Comparison of ENCODE assay signal across 18 cellular contexts in genomic region chr10:77920495-77920894, GRCh38. TPM values are rescaled to one million over a fixed set of nuclear protein-coding genes. Genes with fewer than 3 reads are reported as not detected.
DNase-seq lines count a peak whose midpoint lies in the region; ATAC-seq and TF ChIP-seq lines count a peak whose summit lies in the region.
"Had no signal": no experiment of that assay in that cellular context is flagged by ENCODE, and none has a peak within 500 bp of the region (broad histone marks: within the 10 kb centered on the region; RNA-seq: fewer than 3 reads in every experiment).

No MANE protein-coding gene starts in this region.

- WGBS in mammary epithelial cell (ENCODE audit: low coverage, missing lambda C conversion rate): 66% methylated on average over 4 of the region's 4 CpGs
- 55 to 83% methylated on average over 4 of the region's 4 CpGs for WGBS in testis, 2 donors

- H3K9ac ChIP-seq in mammary epithelial cell (ENCODE audit: insufficient read depth, low read length): no peak overlapping the region

- DNase-seq in MCF 10A (ENCODE audit: unreplicated experiment) (no peak), mammary epithelial cell (no peak), mesothelial cell of epicardium (ENCODE audit: low spot score in 2 of 2, unreplicated experiment in 2 of 2) (no peak), testis (no peak), left ventricle myocardium superior (no peak)
- DNase-seq in central memory CD8-positive, alpha-beta T cell (ENCODE audit: low spot score in 2 of 2): no peak
- DNase-seq in stimulated activated effector memory CD8-positive, alpha-beta T cell treated with anti-CD3 and anti-CD28 coated beads, Interleukin-12 subunit alpha, Interleukin-12 subunit beta, amount 100 ng/mL, for 72 hours (ENCODE audit: low spot score in 2 of 2): no peak
- no peak for DNase-seq in activated CD8-positive, alpha-beta T cell treated with anti-CD3 and anti-CD28 coated beads, Interleukin-2, amount 10 ng/mL, durations not matched to agents 7 days and 5 days
- DNase-seq: 8988T; CD4-positive, alpha-beta memory T cell; H9; NCI-H1417 treated with DMSO at 0.1 percent for 48 hours; NCI-H2029; NCI-H2171; NCI-H446; NK-92 treated with Interleukin-12 subunit alpha and Interleukin-12 subunit beta, amount 100 ng/mL, for 24 hours; RPMI8226; SJCRH30 had no signal

- H3K9me3 ChIP-seq in mammary epithelial cell (replicated peaks; ENCODE audit: insufficient read depth, low read length) (no peaks in the 10 kb centered on the region), testis (no peaks in the 10 kb centered on the region)
- H3K9me3 ChIP-seq: SJCRH30 had no signal

- H3K4me1 ChIP-seq in mammary epithelial cell (ENCODE audit: insufficient read depth, low read length): peaks cover 43% of the 10 kb centered on the region
- peaks cover 25% of the 10 kb centered on the region for H3K4me1 ChIP-seq in testis

- no peaks in the 10 kb centered on the region for H3K27me3 Mint-ChIP-seq in MCF 10A (ENCODE audit: insufficient read depth, unreplicated experiment)
- H3K27me3 Mint-ChIP-seq in central memory CD8-positive, alpha-beta T cell: peaks cover 15% of the 10 kb centered on the region
- H3K27me3 Mint-ChIP-seq in mesothelial cell of epicardium (ENCODE audit: low read depth): no peaks in the 10 kb centered on the region
- peaks cover 34% of the 10 kb centered on the region for H3K27me3 Mint-ChIP-seq in activated CD8-positive, alpha-beta T cell treated with anti-CD3 and anti-CD28 coated beads, Interleukin-2, amount 10 ng/mL, durations not matched to agents 7 days and 5 days (ENCODE audit: low read depth)

- intact Hi-C loops in MCF 10A (cut with micrococcal nuclease) (loop anchor here (10.0 kb wide), 1 partner anchor 46 kb away; no protein-coding TSS in a partner anchor), mammary epithelial cell (cut with micrococcal nuclease) (no loop called here), testis (cut with DNase I; ENCODE audit: low total_unique reads) (no loop called here), left ventricle myocardium superior (cut with micrococcal nuclease) (no loop called here)

- TF ChIP-seq POLR2A in testis (IDR thresholded peaks at IDR 0.05): no peak

- H3K27ac Mint-ChIP-seq in MCF 10A (ENCODE audit: low read depth, unreplicated experiment) (peak overlapping the region; percentile 46), mesothelial cell of epicardium (peak overlapping the region; percentile 45)
- H3K27ac Mint-ChIP-seq in central memory CD8-positive, alpha-beta T cell (ENCODE audit: low read depth): peak overlapping the region; percentile 52
- peak overlapping the region; percentile 20 for H3K27ac Mint-ChIP-seq in stimulated activated effector memory CD8-positive, alpha-beta T cell treated with anti-CD3 and anti-CD28 coated beads, Interleukin-12 subunit alpha, Interleukin-12 subunit beta, amount 100 ng/mL, for 72 hours
- H3K27ac Mint-ChIP-seq in activated CD8-positive, alpha-beta T cell treated with anti-CD3 and anti-CD28 coated beads, Interleukin-2, amount 10 ng/mL, durations not matched to agents 7 days and 5 days: no peak overlapping the region
- H3K27ac Mint-ChIP-seq: CD4-positive, alpha-beta memory T cell had no signal

- H3K36me3 Mint-ChIP-seq in MCF 10A (ENCODE audit: insufficient read depth, unreplicated experiment) (peaks cover 52% of the 10 kb centered on the region), mesothelial cell of epicardium (peaks cover 3% of the 10 kb centered on the region)
- peaks cover 1% of the 10 kb centered on the region for H3K36me3 Mint-ChIP-seq in central memory CD8-positive, alpha-beta T cell (ENCODE audit: insufficient read depth)
- peaks cover 5% of the 10 kb centered on the region for H3K36me3 Mint-ChIP-seq in stimulated activated effector memory CD8-positive, alpha-beta T cell treated with anti-CD3 and anti-CD28 coated beads, Interleukin-12 subunit alpha, Interleukin-12 subunit beta, amount 100 ng/mL, for 72 hours
- H3K36me3 Mint-ChIP-seq in activated CD8-positive, alpha-beta T cell treated with anti-CD3 and anti-CD28 coated beads, Interleukin-2, amount 10 ng/mL, durations not matched to agents 7 days and 5 days (ENCODE audit: low read depth): no peaks in the 10 kb centered on the region

- H3K4me1 Mint-ChIP-seq in MCF 10A (ENCODE audit: insufficient read depth, unreplicated experiment) (peaks cover 48% of the 10 kb centered on the region), mesothelial cell of epicardium (peaks cover 33% of the 10 kb centered on the region)
- H3K4me1 Mint-ChIP-seq in central memory CD8-positive, alpha-beta T cell: peaks cover 29% of the 10 kb centered on the region
- peaks cover 33% of the 10 kb centered on the region for H3K4me1 Mint-ChIP-seq in stimulated activated effector memory CD8-positive, alpha-beta T cell treated with anti-CD3 and anti-CD28 coated beads, Interleukin-12 subunit alpha, Interleukin-12 subunit beta, amount 100 ng/mL, for 72 hours
- peaks cover 4% of the 10 kb centered on the region for H3K4me1 Mint-ChIP-seq in activated CD8-positive, alpha-beta T cell treated with anti-CD3 and anti-CD28 coated beads, Interleukin-2, amount 10 ng/mL, durations not matched to agents 7 days and 5 days (ENCODE audit: low read depth)

- ATAC-seq in central memory CD8-positive, alpha-beta T cell (replicated peaks; ENCODE audit: extremely low read depth, poor library complexity, severe bottlenecking): no peak
- ATAC-seq in stimulated activated effector memory CD8-positive, alpha-beta T cell treated with anti-CD3 and anti-CD28 coated beads, Interleukin-12 subunit alpha, Interleukin-12 subunit beta, amount 100 ng/mL, for 72 hours: no peak
- ATAC-seq in activated CD8-positive, alpha-beta T cell treated with anti-CD3 and anti-CD28 coated beads, Interleukin-2, amount 10 ng/mL, durations not matched to agents 7 days and 5 days: no peak
- no peak for ATAC-seq in left ventricle myocardium superior

- H3K9me3 Mint-ChIP-seq in MCF 10A (ENCODE audit: unreplicated experiment) (no peaks in the 10 kb centered on the region), mesothelial cell of epicardium (no peaks in the 10 kb centered on the region)
- H3K9me3 Mint-ChIP-seq in central memory CD8-positive, alpha-beta T cell: no peaks in the 10 kb centered on the region
- no peaks in the 10 kb centered on the region for H3K9me3 Mint-ChIP-seq in stimulated activated effector memory CD8-positive, alpha-beta T cell treated with anti-CD3 and anti-CD28 coated beads, Interleukin-12 subunit alpha, Interleukin-12 subunit beta, amount 100 ng/mL, for 72 hours
- H3K9me3 Mint-ChIP-seq in activated CD8-positive, alpha-beta T cell treated with anti-CD3 and anti-CD28 coated beads, Interleukin-2, amount 10 ng/mL, durations not matched to agents 7 days and 5 days (ENCODE audit: insufficient read depth): no peaks in the 10 kb centered on the region
- H3K9me3 Mint-ChIP-seq: H9 had no signal

- BruUV-seq in MCF 10A (replicated peaks; lab: Mats Ljungman, UMichigan) (no TSS peak), mammary epithelial cell (replicated peaks; lab: Mats Ljungman, UMichigan) (no TSS peak)

- H3K4me2 ChIP-seq in mammary epithelial cell (ENCODE audit: insufficient read depth, low read depth, low read length): no peak overlapping the region

- POLR2A ChIA-PET in MCF 10A (lab: Yijun Ruan, JAX): interaction anchor here (0.7 to 3.3 kb wide), 12 partner anchors 11 to 73 kb away, joined by 3 to 11 read pairs (median 7); no protein-coding TSS in a partner anchor
- POLR2A ChIA-PET in activated CD8-positive, alpha-beta T cell treated with anti-CD3 and anti-CD28 coated beads, Interleukin-2, amount 10 ng/mL, durations not matched to agents 7 days and 5 days (lab: Charles Lee): interaction anchor here (1.1 kb wide), 1 partner anchor 11 kb away, joined by 3 read pairs; no protein-coding TSS in a partner anchor

- no peaks in the 10 kb centered on the region for H3K27me3 ChIP-seq in mammary epithelial cell (ENCODE audit: insufficient read depth, low read length)
- no peaks in the 10 kb centered on the region for H3K27me3 ChIP-seq in testis
- H3K27me3 ChIP-seq: SJCRH30 had no signal

- no peak overlapping the region for H2AFZ ChIP-seq in mammary epithelial cell (ENCODE audit: low read depth, low read length)

- peak overlapping the region; percentile 19 for H3K4me3 Mint-ChIP-seq in MCF 10A (ENCODE audit: unreplicated experiment)
- no peak overlapping the region for H3K4me3 Mint-ChIP-seq in central memory CD8-positive, alpha-beta T cell
- H3K4me3 Mint-ChIP-seq in mesothelial cell of epicardium: no peak overlapping the region
- H3K4me3 Mint-ChIP-seq in stimulated activated effector memory CD8-positive, alpha-beta T cell treated with anti-CD3 and anti-CD28 coated beads, Interleukin-12 subunit alpha, Interleukin-12 subunit beta, amount 100 ng/mL, for 72 hours: no peak overlapping the region
- H3K4me3 Mint-ChIP-seq in activated CD8-positive, alpha-beta T cell treated with anti-CD3 and anti-CD28 coated beads, Interleukin-2, amount 10 ng/mL, durations not matched to agents 7 days and 5 days: no peak overlapping the region
- H3K4me3 Mint-ChIP-seq: CD4-positive, alpha-beta memory T cell; H9 had no signal

- TF ChIP-seq CTCF in MCF 10A (IDR thresholded peaks at IDR 0.05; ENCODE audit: unreplicated experiment) (no peak), mammary epithelial cell (conservative IDR thresholded peaks at IDR 0.05 in 1 of 2, IDR thresholded peaks at IDR 0.05 in 1 of 2; ENCODE audit: extremely low read depth in 1 of 2, insufficient read depth in 1 of 2, low read depth in 1 of 2, low read length in 2 of 2) (no peak), mesothelial cell of epicardium (IDR thresholded peaks at IDR 0.05; ENCODE audit: unreplicated experiment) (no peak), testis (IDR thresholded peaks at IDR 0.05) (no peak)

- CTCF ChIA-PET in MCF 10A (lab: Yijun Ruan, JAX): interaction anchor here (0.6 to 2.0 kb wide), 6 partner anchors 9 to 54 kb away, joined by 3 to 5 read pairs (median 4); no protein-coding TSS in a partner anchor
- CTCF ChIA-PET in mammary epithelial cell (lab: Charles Lee; ENCODE audit: low non-redundant PET): no interaction called here
- CTCF ChIA-PET in activated CD8-positive, alpha-beta T cell treated with anti-CD3 and anti-CD28 coated beads, Interleukin-2, amount 10 ng/mL, durations not matched to agents 7 days and 5 days (lab: Charles Lee): no interaction called here

- no peak overlapping the region for H3K27ac ChIP-seq in mammary epithelial cell (ENCODE audit: insufficient read depth, low read depth, low read length)
- H3K27ac ChIP-seq in testis: no peak overlapping the region
- H3K27ac ChIP-seq: SJCRH30 had no signal

- H3K79me2 ChIP-seq in mammary epithelial cell (ENCODE audit: insufficient read depth, low read length): peaks cover 98% of the 10 kb centered on the region

- H3K36me3 ChIP-seq in mammary epithelial cell (ENCODE audit: insufficient read depth, low read length): no peaks in the 10 kb centered on the region
- H3K36me3 ChIP-seq in testis (ENCODE audit: low read depth, missing control alignments): no peaks in the 10 kb centered on the region
- H3K36me3 ChIP-seq: SJCRH30 had no signal

- in situ Hi-C loops in mammary epithelial cell (cut with MboI; ENCODE audit: low sequenced_read_pairs in 2 of 2): no loop called here

- dilution Hi-C loops in mammary epithelial cell (cut with HindIII; ENCODE audit: low sequenced_read_pairs): no loop called here

- no peaks in the 10 kb centered on the region for H4K20me1 ChIP-seq in mammary epithelial cell (ENCODE audit: insufficient read depth, low read length)

- H3K4me3 ChIP-seq in mammary epithelial cell (replicated peaks in 1 of 3; ENCODE audit: insufficient read depth in 1 of 3, low read depth in 2 of 3, low read length in 3 of 3) (no peak overlapping the region), testis (no peak overlapping the region)
- H3K4me3 ChIP-seq: SJCRH30 had no signal

RNA-seq across cellular contexts. Expression of gene DLG5, which starts 6.1 kb away (rescaled TPM):
- total RNA-seq in MCF 10A (2022): 126 and 127 TPM in 2 replicates
- total RNA-seq in mammary epithelial cell: 10 to 100 TPM; 40.8 to 76.5 TPM
- 31.5 TPM for polyA plus RNA-seq in mammary epithelial cell
- polyA minus RNA-seq in mammary epithelial cell: 142 TPM
- 79.8 to 82.2 TPM (median 80.2 TPM) in 3 replicates for total RNA-seq in mesothelial cell of epicardium
- total RNA-seq in testis: 10 to 100 TPM; 50.1 to 54.8 TPM
- 26.9 TPM for polyA plus RNA-seq in testis (ENCODE audit: insufficient read depth, low read depth, low replicate concordance)
- 1 to 10 TPM; 3.2 to 3.5 TPM for total RNA-seq in activated CD8-positive, alpha-beta T cell treated with anti-CD3 and anti-CD28 coated beads, Interleukin-2, amount 10 ng/mL, durations not matched to agents 7 days and 5 days
- 9.5 TPM for total RNA-seq in left ventricle myocardium superior
